Comparison of ENCODE assay signal across 1 cellular context in genomic region chr5:1429066-1429465, GRCh38.
TF ChIP-seq lines count a peak whose summit lies in the region.

No MANE protein-coding gene starts in this region.

TF ChIP-seq in HepG2, 621 proteins besides CTCF, POLR2A, EP300 and RAD21 (continued from another document):
- TF ChIP-seq ZNF282 (IDR thresholded peaks at IDR 0.05; ENCODE audit: partially characterized antibody), result no peak
- TF ChIP-seq ZKSCAN1 (IDR thresholded peaks at IDR 0.05; ENCODE audit: low read length), result no peak
- no peak for TF ChIP-seq CBX5 (CRISPR knock-in tag; IDR thresholded peaks at IDR 0.05; ENCODE audit: borderline replicate concordance)
- TF ChIP-seq RFX1 (IDR thresholded peaks at IDR 0.05), result no peak
- TF ChIP-seq JUND (CRISPR knock-in tag; IDR thresholded peaks at IDR 0.05), result no peak
- TF ChIP-seq ZNF317 (CRISPR knock-in tag; IDR thresholded peaks at IDR 0.05), result no peak
